In genomic region chr4:99087887-99088484, GRCh38 we compare ENCODE assay signal across 8 cellular contexts. TPM values are rescaled to one million over a fixed set of nuclear protein-coding genes. Genes with fewer than 3 reads are reported as not detected.
DNase-seq lines count a peak whose midpoint lies in the region; ATAC-seq and TF ChIP-seq lines count a peak whose summit lies in the region.

No MANE protein-coding gene starts in this region.

- POLR2A ChIA-PET in BJ (lab: Charles Lee), result interaction anchor here (0.6 kb wide), 3 partner anchors 14 to 371 kb away, joined by 3 to 4 read pairs (median 3); no protein-coding TSS in a partner anchor

- no peaks in the 10 kb centered on the region for H3K27me3 Mint-ChIP-seq in osteocyte (ENCODE audit: unreplicated experiment)

- H3K27me3 ChIP-seq in BJ (ENCODE audit: control insufficient read depth, insufficient read depth, low read length) (no peaks in the 10 kb centered on the region), heart left ventricle (no peaks in the 10 kb centered on the region)

- peak overlapping the region; percentile 84 to 96 (median 92) for H3K27ac ChIP-seq in heart left ventricle

- WGBS in heart left ventricle, 4 donors, result 2 to 11% (median 4%) methylated on average over 16 to 18 of the region's 18 CpGs

- H3K4me3 ChIP-seq in BJ (ENCODE audit: low read depth, low read length) (peak overlapping the region; percentile 95), heart left ventricle (peak overlapping the region; percentile 37 to 88 (median 69))

- peaks cover 25% of the 10 kb centered on the region for H3K36me3 Mint-ChIP-seq in osteocyte (ENCODE audit: unreplicated experiment)

- DNase-seq in BJ (ENCODE audit: low read depth), result peak; percentile 55
- peak; percentile 40 for DNase-seq in NCI-H460 (ENCODE audit: extremely low read depth, low read depth)
- peak; percentile 83 for DNase-seq in amniotic epithelial cell (ENCODE audit: low read depth)
- peak; percentile 59 to 79 (median 61) for DNase-seq in heart left ventricle
- DNase-seq in osteocyte (ENCODE audit: extremely low spot score, unreplicated experiment), result no peak
- no peak for DNase-seq in NCI-H774 (lab: John Stamatoyannopoulos, UW)

- no peak for TF ChIP-seq POLR2A in heart left ventricle (IDR thresholded peaks at IDR 0.05)

- H3K4me1 ChIP-seq in heart left ventricle, result peaks cover 0 to 64% (median 30%) of the 10 kb centered on the region in 12 donors

- CTCF ChIA-PET in BJ (lab: Yijun Ruan, JAX), result interaction anchor here (1.1 kb wide), 1 partner anchor 16 kb away, joined by 3 read pairs; no protein-coding TSS in a partner anchor

- peak overlapping the region; percentile 96 for H3K4me3 Mint-ChIP-seq in osteocyte (ENCODE audit: unreplicated experiment)

- ATAC-seq in GM18511 (IDR thresholded peaks at IDR 0.05; ENCODE audit: unreplicated experiment) (peak; percentile 39), HG02973 (IDR thresholded peaks at IDR 0.05; ENCODE audit: unreplicated experiment) (peak; percentile 24), heart left ventricle (peak; percentile 44 to 79 (median 72))

- H3K27ac Mint-ChIP-seq in osteocyte (ENCODE audit: unreplicated experiment), result peak overlapping the region; percentile 99

- TF ChIP-seq CTCF in BJ (IDR thresholded peaks at IDR 0.05; ENCODE audit: insufficient read depth, low read depth, low read length) (no peak), heart left ventricle (IDR thresholded peaks at IDR 0.05) (no peak), osteocyte (IDR thresholded peaks at IDR 0.05) (no peak)

- H3K9me3 ChIP-seq in heart left ventricle, result no peaks in the 10 kb centered on the region

- peaks cover 11% of the 10 kb centered on the region for H3K36me3 ChIP-seq in BJ (ENCODE audit: control insufficient read depth, insufficient read depth, low read length)
- H3K36me3 ChIP-seq in heart left ventricle, result peaks cover 0 to 29% (median 27%) of the 10 kb centered on the region in 9 donors

- intact Hi-C loops in heart left ventricle (cut with DNase I), result loop anchor here in 5 of 10 donors (1.0 to 10.0 kb wide), 7 partner anchors 93 to 943 kb away; partner anchors contain the start of genes METAP1 (in 4 of the 5), RAP1GDS1 (in 2 of the 5), EIF4E (in 1 of the 5) and STPG2 (in 1 of the 5)

- peaks cover 44% of the 10 kb centered on the region for H3K4me1 Mint-ChIP-seq in osteocyte (ENCODE audit: unreplicated experiment)

- no peaks in the 10 kb centered on the region for H3K9me3 Mint-ChIP-seq in osteocyte (ENCODE audit: unreplicated experiment)

RNA-seq across cellular contexts. Expression of gene ADH5, which starts 0.6 kb away (rescaled TPM):
- polyA plus RNA-seq in BJ (2011; rRNA removed) (205 and 283 TPM in 2 replicates), heart left ventricle (100 to 1,000 TPM; 104 to 135 TPM)
- 89.4 and 123 TPM in 2 replicates for polyA minus RNA-seq in BJ (2011; rRNA and poly(A)+ RNA removed)
- total RNA-seq in NCI-H460 (2014; rRNA removed; shearing (Covaris generic)), result 92.4 and 92.9 TPM in 2 replicates
- 80.1 and 107 TPM in 2 replicates for polyA plus RNA-seq in NCI-H460 (2014; cell fraction: nucleus; rRNA removed)
- total RNA-seq in heart left ventricle (100 to 1,000 TPM; 122 to 246 (median 145) TPM), osteocyte (136 and 142 TPM in 2 replicates)

RNA-seq across cellular contexts. Expression of gene ADH4, which starts 56.1 kb away (rescaled TPM):
- polyA plus RNA-seq in BJ (2011; rRNA removed) (not detected in 2 replicates), heart left ventricle (under 1 TPM in 1 of 2 donors, not detected in 1; 0.12 TPM)
- not detected in 2 replicates for polyA minus RNA-seq in BJ (2011; rRNA and poly(A)+ RNA removed)
- not detected in 2 replicates for total RNA-seq in NCI-H460 (2014; rRNA removed; shearing (Covaris generic))
- polyA plus RNA-seq in NCI-H460 (2014; cell fraction: nucleus; rRNA removed), result not detected in 2 replicates
- total RNA-seq in heart left ventricle (not detected), osteocyte (not detected in 2 replicates)

Comparison
In these comparisons a context has a peak if more than half of its experiments do, and no peak if none do; other contexts are left out.
1. DNase-seq: peak in BJ (single experiment), NCI-H460 (single experiment), amniotic epithelial cell (single experiment) and heart left ventricle (5 of 5); none in osteocyte (single experiment) and NCI-H774 (single experiment).
2. Peak in every context shown above with its lines, with median percentiles within 50 percentile points of each other: ATAC-seq.